Comparison of ENCODE assay signal across 23 cellular contexts in genomic region chr2:198016244-198016643, GRCh38.
"Had no signal": no experiment of that assay in that cellular context is flagged by ENCODE, and none has a peak within 500 bp of the region (broad histone marks: within the 10 kb centered on the region; RNA-seq: fewer than 3 reads in every experiment).

No MANE protein-coding gene starts in this region.

- H3K9me3 ChIP-seq: right lobe of liver had no signal

- H3K4me3 ChIP-seq: esophagus muscularis mucosa, heart left ventricle, lower lobe of right lung, right lobe of liver, skin epidermis, tibial nerve had no signal

- H3K36me3 ChIP-seq: esophagus muscularis mucosa, heart left ventricle, lower lobe of right lung, right lobe of liver, tibial nerve had no signal

- H3K4me3 Mint-ChIP-seq: activated T-helper 17 cell treated with anti-CD3 and anti-CD28 coated beads, Interleukin-2, amount 50 U/mL, for 72 hours; immature natural killer cell; natural killer cell treated with Interleukin-12 subunit alpha and Interleukin-12 subunit beta and Interleukin-15 and Interleukin-18, amount 100 ng/mL, for 72 hours; stimulated activated memory B cell treated with anti-CD40 and anti-IgM and Interleukin-4, amounts not matched to agents 10 μg/mL and 1 μg/mL and 100 μg/mL, for 72 hours had no signal

- H3K27me3 ChIP-seq: esophagus muscularis mucosa, foreskin keratinocyte, heart left ventricle, right lobe of liver, tibial nerve had no signal

- H3K27ac Mint-ChIP-seq: activated T-helper 17 cell treated with anti-CD3 and anti-CD28 coated beads, Interleukin-2, amount 50 U/mL, for 72 hours; immature natural killer cell; natural killer cell treated with Interleukin-12 subunit alpha and Interleukin-12 subunit beta and Interleukin-15 and Interleukin-18, amount 100 ng/mL, for 72 hours; progenitor cell of endocrine pancreas; stimulated activated memory B cell treated with anti-CD40 and anti-IgM and Interleukin-4, amounts not matched to agents 10 μg/mL and 1 μg/mL and 100 μg/mL, for 72 hours had no signal

- H3K36me3 Mint-ChIP-seq: immature natural killer cell; stimulated activated memory B cell treated with anti-CD40 and anti-IgM and Interleukin-4, amounts not matched to agents 10 μg/mL and 1 μg/mL and 100 μg/mL, for 72 hours had no signal

- H3K27ac ChIP-seq: esophagus muscularis mucosa, foreskin keratinocyte, heart left ventricle, lower lobe of right lung, right lobe of liver, skin epidermis, tibial nerve had no signal

- ATAC-seq: activated T-helper 17 cell treated with anti-CD3 and anti-CD28 coated beads, Interleukin-2, amount 50 U/mL, for 72 hours; foreskin keratinocyte; left lobe of liver; lower lobe of right lung; natural killer cell treated with Interleukin-12 subunit alpha and Interleukin-12 subunit beta and Interleukin-15 and Interleukin-18, amount 100 ng/mL, for 72 hours; right lobe of liver; SK-N-SH treated with all-trans-retinoic acid at 6 μM for 48 hours; stimulated activated memory B cell treated with anti-CD40 and anti-IgM and Interleukin-4, amounts not matched to agents 10 μg/mL and 1 μg/mL and 100 μg/mL, for 72 hours had no signal

- DNase-seq: activated gamma-delta T cell treated with Interleukin-2 at 50 U/mL for 16 hours; anterior cingulate cortex; dermis blood vessel endothelial cell; effector CD4-positive, alpha-beta T cell; foreskin keratinocyte; heart left ventricle; hypothalamus; immature natural killer cell; lower lobe of right lung; mesenchymal stem cell; right lobe of liver; stimulated activated CD4-positive, alpha-beta T cell treated with anti-CD3 and anti-CD28 coated beads, Interleukin-4, amount 100 ng/mL, for 24 hours; stimulated activated CD8-positive, alpha-beta memory T cell treated with anti-CD3 and anti-CD28 coated beads, Interleukin-4, amount 100 ng/mL, for 48 hours; T-helper 2 cell had no signal

- H3K27me3 Mint-ChIP-seq: activated T-helper 17 cell treated with anti-CD3 and anti-CD28 coated beads, Interleukin-2, amount 50 U/mL, for 72 hours; natural killer cell treated with Interleukin-12 subunit alpha and Interleukin-12 subunit beta and Interleukin-15 and Interleukin-18, amount 100 ng/mL, for 72 hours; progenitor cell of endocrine pancreas; stimulated activated memory B cell treated with anti-CD40 and anti-IgM and Interleukin-4, amounts not matched to agents 10 μg/mL and 1 μg/mL and 100 μg/mL, for 72 hours had no signal

- H3K4me1 Mint-ChIP-seq: immature natural killer cell; stimulated activated memory B cell treated with anti-CD40 and anti-IgM and Interleukin-4, amounts not matched to agents 10 μg/mL and 1 μg/mL and 100 μg/mL, for 72 hours had no signal

- H3K4me1 ChIP-seq: foreskin keratinocyte, lower lobe of right lung, right lobe of liver, tibial nerve had no signal
